17 cellular contexts compared by ENCODE assay signal in the genomic region with DNA sequence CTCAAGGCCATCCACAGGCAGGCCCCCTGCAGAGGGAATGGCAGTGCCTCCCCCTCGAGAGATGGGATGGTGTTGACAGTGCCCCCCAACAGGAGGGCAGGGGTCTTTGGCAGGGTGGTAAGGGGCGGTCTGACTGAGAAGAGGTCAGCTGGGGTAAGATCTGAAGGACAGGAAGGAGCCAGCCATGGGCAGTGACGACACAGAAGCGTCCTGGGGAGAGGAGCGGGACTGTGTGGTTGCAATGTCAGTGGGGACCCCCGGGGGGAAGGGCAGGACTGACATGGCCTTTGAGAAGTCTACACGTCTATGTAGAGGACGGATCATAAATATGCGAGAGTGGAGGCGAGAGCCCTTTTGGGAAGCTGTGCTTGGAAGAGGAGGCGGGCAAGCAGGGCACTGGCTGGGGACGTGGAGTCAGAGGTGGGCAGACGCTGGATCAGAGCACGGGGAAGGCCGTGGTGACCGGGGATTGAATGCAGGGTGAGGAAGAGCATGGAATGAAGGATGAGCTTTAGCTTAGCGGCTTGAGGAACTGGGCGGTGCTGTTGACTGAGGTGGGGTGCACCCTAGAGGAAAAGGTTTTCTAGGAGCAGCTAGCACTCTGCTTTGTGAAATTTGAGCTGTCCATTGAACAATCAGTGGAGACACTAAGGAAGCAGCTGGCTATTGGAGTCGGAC.
DNase-seq lines count a peak whose midpoint lies in the region; ATAC-seq, FAIRE-seq and TF ChIP-seq lines count a peak whose summit lies in the region.
"Had no signal": no experiment of that assay in that cellular context is flagged by ENCODE, and none has a peak within 500 bp of the region (broad histone marks: within the 10 kb centered on the region; RNA-seq: fewer than 3 reads in every experiment).

No MANE protein-coding gene starts in this region.

- no peaks in the 10 kb centered on the region for H3K27me3 ChIP-seq in right atrium auricular region
- H3K27me3 ChIP-seq in HepG2 (ENCODE audit: control insufficient read depth in 1 of 2, insufficient read depth in 2 of 2, low read length in 2 of 2) = no peaks in the 10 kb centered on the region

- H3K36me3 ChIP-seq in right atrium auricular region (no peaks in the 10 kb centered on the region), HepG2 (replicated peaks in 1 of 2; ENCODE audit: control insufficient read depth in 1 of 2, insufficient read depth in 2 of 2, low read length in 2 of 2) (no peaks in the 10 kb centered on the region)

- TF ChIP-seq EP300 in HepG2 (IDR thresholded peaks at IDR 0.05; ENCODE audit: low read depth in 2 of 2, low read length in 2 of 2) = no peak
- no peak for TF ChIP-seq EP300 in HepG2 (CRISPR knock-in tag; IDR thresholded peaks at IDR 0.05; ENCODE audit: borderline replicate concordance)

- BruUV-seq in HepG2 (replicated peaks; lab: Mats Ljungman, UMichigan) = no TSS peak

- H3K9me3 ChIP-seq in right atrium auricular region = no peaks in the 10 kb centered on the region
- no peaks in the 10 kb centered on the region for H3K9me3 ChIP-seq in HepG2 (ENCODE audit: low read length)

- no peaks in the 10 kb centered on the region for H3K27me3 Mint-ChIP-seq in neural crest cell (ENCODE audit: low read depth)
- H3K27me3 Mint-ChIP-seq: CD4-positive, alpha-beta T cell had no signal

- no peak for FAIRE-seq in HepG2 (lab: Jason Lieb, UNC)

- in situ Hi-C loops in HepG2 (cut with HindIII; ENCODE audit: extremely low pct_ligation_motif_present, low pct_unique_long_range_greater_than_20kb) = loop anchor here (25.0 kb wide), 1 partner anchor 619 kb away; no protein-coding TSS in a partner anchor

- no peak for DNase-seq in Right ventricle myocardium inferior (ENCODE audit: missing footprints)
- DNase-seq in right atrium auricular region (ENCODE audit: low spot score) = no peak
- DNase-seq in ecto neural progenitor cell (ENCODE audit: low spot score) = peak; percentile 34
- no peak for DNase-seq in neural crest cell (ENCODE audit: low read depth, low spot score)
- DNase-seq in GM10248 (ENCODE audit: extremely low spot score) = no peak
- no peak for DNase-seq in HepG2 (ENCODE audit: low spot score)
- DNase-seq: ACHN; CD4-positive, alpha-beta T cell; DND-41; GDM1; HCEC 1CT; IMR-90; NCI-H1436; NCI-H2029 treated with DMSO at 0.1 percent for 48 hours; Right ventricle myocardium superior had no signal

- H3K4me2 ChIP-seq in HepG2 (ENCODE audit: low read depth, low read length) = no peak overlapping the region

- TF ChIP-seq CTCF in right atrium auricular region (IDR thresholded peaks at IDR 0.05) = no peak
- TF ChIP-seq CTCF in neural crest cell (conservative IDR thresholded peaks at IDR 0.05) = no peak
- TF ChIP-seq CTCF in GM10248 (IDR thresholded peaks at IDR 0.05; ENCODE audit: control extremely low read depth, extremely low read depth, low read depth, missing control alignments) = no peak
- no peak for TF ChIP-seq CTCF in HepG2 (CRISPR knock-in tag; IDR thresholded peaks at IDR 0.05)

- H3K9ac ChIP-seq in HepG2 (ENCODE audit: insufficient read depth, low read depth, low read length) = no peak overlapping the region

- no peaks in the 10 kb centered on the region for H3K36me3 Mint-ChIP-seq in neural crest cell (ENCODE audit: low read depth)

- peaks cover 11% of the 10 kb centered on the region for H3K9me3 Mint-ChIP-seq in neural crest cell
- H3K9me3 Mint-ChIP-seq: CD4-positive, alpha-beta T cell had no signal

- peak; percentile 12 for ATAC-seq in Right ventricle myocardium inferior
- no peak for ATAC-seq in HepG2
- ATAC-seq in GM21529 (IDR thresholded peaks at IDR 0.05; ENCODE audit: unreplicated experiment) = no peak
- ATAC-seq: SK-N-SH treated with all-trans-retinoic acid at 6 μM for 48 hours had no signal

- H4K20me1 ChIP-seq in HepG2 (ENCODE audit: insufficient read depth, low read length) = no peaks in the 10 kb centered on the region

- no peak overlapping the region for H3K4me3 Mint-ChIP-seq in neural crest cell
- H3K4me3 Mint-ChIP-seq: CD4-positive, alpha-beta T cell had no signal

- POLR2A ChIA-PET in GM10248 (lab: Yijun Ruan, JAX) = interaction anchor here (0.6 kb wide), 1 partner anchor 291 kb away, joined by 4 read pairs; no protein-coding TSS in a partner anchor
- POLR2A ChIA-PET in HepG2 (lab: Yijun Ruan, JAX) = no interaction called here

- no peak for TF ChIP-seq POLR2A in HepG2 (IDR thresholded peaks at IDR 0.05; ENCODE audit: insufficient read depth in 1 of 2, low read depth in 2 of 2, low read length in 2 of 2)

- H3K4me1 Mint-ChIP-seq in neural crest cell = peaks cover 4% of the 10 kb centered on the region

- H3K4me3 ChIP-seq in right atrium auricular region = no peak overlapping the region
- H3K4me3 ChIP-seq in HepG2 (replicated peaks in 1 of 3; ENCODE audit: insufficient read depth in 1 of 3, low read depth in 2 of 3, low read length in 3 of 3) = no peak overlapping the region

- WGBS in HepG2 (ENCODE audit: low lambda C conversion rate) = 52% methylated on average over 19 of the region's 19 CpGs

- H3K4me1 ChIP-seq in right atrium auricular region (no peaks in the 10 kb centered on the region), HepG2 (ENCODE audit: insufficient read depth, low read length) (no peaks in the 10 kb centered on the region)

- H3K79me2 ChIP-seq in HepG2 (ENCODE audit: insufficient read depth, low read length) = no peaks in the 10 kb centered on the region

- H3K27ac ChIP-seq in right atrium auricular region (no peak overlapping the region), HepG2 (ENCODE audit: extremely low read length, insufficient read depth, low read length) (no peak overlapping the region)

- peak overlapping the region; percentile 38 for H3K27ac Mint-ChIP-seq in neural crest cell (ENCODE audit: unreplicated experiment)
- H3K27ac Mint-ChIP-seq: CD4-positive, alpha-beta T cell had no signal

- TF ChIP-seq RAD21 in HepG2 (CRISPR knock-in tag; IDR thresholded peaks at IDR 0.05) = no peak

- intact Hi-C loops in Right ventricle myocardium inferior (cut with DNase I) = no loop called here
- intact Hi-C loops in HepG2 (cut with micrococcal nuclease; ENCODE audit: unreplicated experiment) = no loop called here

- CTCF ChIA-PET in GM10248 (lab: Yijun Ruan, JAX) = interaction anchor here (0.6 to 3.6 kb wide), 4 partner anchors 12 to 205 kb away, joined by 3 to 22 read pairs (median 6); no protein-coding TSS in a partner anchor
- CTCF ChIA-PET in HepG2 (lab: Yijun Ruan, JAX; ENCODE audit: low intra/inter-chr PET ratio, low total read pairs) = no interaction called here

- no peak overlapping the region for H2AFZ ChIP-seq in HepG2 (ENCODE audit: low read length)

TF ChIP-seq in HepG2, 621 proteins besides CTCF, POLR2A, EP300 and RAD21:
- TF ChIP-seq TBP (CRISPR knock-in tag; IDR thresholded peaks at IDR 0.05) (no peak), ZNF383 (CRISPR knock-in tag; IDR thresholded peaks at IDR 0.05; ENCODE audit: borderline replicate concordance) (no peak)
